ENCODE assay signal across 12 cellular contexts in the genomic region with DNA sequence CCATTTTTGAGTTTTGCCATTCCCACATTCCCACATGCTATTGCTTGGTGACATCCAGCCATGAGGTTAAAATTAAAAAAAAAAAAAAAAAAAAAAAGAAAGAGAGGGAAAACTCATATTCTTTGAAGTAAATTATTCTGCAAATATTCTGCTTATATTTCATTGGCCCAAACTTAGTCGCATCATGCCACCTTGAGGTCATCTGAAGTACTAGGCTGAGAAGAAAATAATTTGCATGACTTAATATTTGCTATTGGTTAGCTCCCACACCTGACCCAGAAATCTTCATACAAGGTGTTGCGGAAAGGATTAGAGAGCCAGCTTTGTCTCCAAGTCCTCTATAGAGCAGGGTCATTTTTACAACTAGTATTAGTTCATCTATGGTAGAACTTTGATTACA.
DNase-seq lines count a peak whose midpoint lies in the region; ATAC-seq, FAIRE-seq and TF ChIP-seq lines count a peak whose summit lies in the region.
"Had no signal": no experiment of that assay in that cellular context is flagged by ENCODE, and none has a peak within 500 bp of the region (broad histone marks: within the 10 kb centered on the region; RNA-seq: fewer than 3 reads in every experiment).

No MANE protein-coding gene starts in this region.

- H3K36me3 Mint-ChIP-seq in naive thymus-derived CD8-positive, alpha-beta T cell: no peaks in the 10 kb centered on the region

- DNase-seq in NCI-H1694 (lab: John Stamatoyannopoulos, UW) (peak; percentile 2), astrocyte of the spinal cord (ENCODE audit: low read depth, low spot score) (no peak)
- no peak for DNase-seq in naive thymus-derived CD8-positive, alpha-beta T cell
- no peak for DNase-seq in activated CD4-positive, alpha-beta T cell treated with anti-CD3 and anti-CD28 coated beads, Interleukin-2, amount 50 U/mL, for 48 hours
- DNase-seq: DMS153, left cardiac atrium had no signal

- peak; percentile 5 for TF ChIP-seq CTCF in astrocyte of the spinal cord (IDR thresholded peaks at IDR 0.05; ENCODE audit: low read depth, low read length)

- H3K4me3 Mint-ChIP-seq in naive thymus-derived CD8-positive, alpha-beta T cell: no peak overlapping the region
- H3K4me3 Mint-ChIP-seq: activated T-helper 17 cell treated with anti-CD3 and anti-CD28 coated beads, Interleukin-2, amount 50 U/mL, for 72 hours had no signal

- peak; percentile 68 for ATAC-seq in GM19372 (IDR thresholded peaks at IDR 0.05; ENCODE audit: low read depth, unreplicated experiment)
- ATAC-seq in naive thymus-derived CD8-positive, alpha-beta T cell: no peak
- no peak for ATAC-seq in HG03457 (IDR thresholded peaks at IDR 0.05; ENCODE audit: unreplicated experiment)
- ATAC-seq in GM19035 (IDR thresholded peaks at IDR 0.05; ENCODE audit: unreplicated experiment): no peak
- ATAC-seq: activated T-helper 17 cell treated with anti-CD3 and anti-CD28 coated beads, Interleukin-2, amount 50 U/mL, for 72 hours; left cardiac atrium had no signal

- no peaks in the 10 kb centered on the region for H3K27me3 Mint-ChIP-seq in naive thymus-derived CD8-positive, alpha-beta T cell
- H3K27me3 Mint-ChIP-seq: activated T-helper 17 cell treated with anti-CD3 and anti-CD28 coated beads, Interleukin-2, amount 50 U/mL, for 72 hours had no signal

- H3K4me3 ChIP-seq in astrocyte of the spinal cord (ENCODE audit: low read depth, low read length): no peak overlapping the region
- H3K4me3 ChIP-seq: SK-N-MC had no signal

- no peaks in the 10 kb centered on the region for H3K4me1 Mint-ChIP-seq in naive thymus-derived CD8-positive, alpha-beta T cell
- H3K4me1 Mint-ChIP-seq: activated T-helper 17 cell treated with anti-CD3 and anti-CD28 coated beads, Interleukin-2, amount 50 U/mL, for 72 hours had no signal

- POLR2A ChIA-PET in naive thymus-derived CD8-positive, alpha-beta T cell (lab: Charles Lee): no interaction called here

- H3K9me3 Mint-ChIP-seq in naive thymus-derived CD8-positive, alpha-beta T cell: no peaks in the 10 kb centered on the region
- H3K9me3 Mint-ChIP-seq: activated T-helper 17 cell treated with anti-CD3 and anti-CD28 coated beads, Interleukin-2, amount 50 U/mL, for 72 hours had no signal

- in situ Hi-C loops in astrocyte of the spinal cord (cut with HindIII; ENCODE audit: low sequenced_read_pairs): no loop called here

- no peak overlapping the region for H3K27ac Mint-ChIP-seq in naive thymus-derived CD8-positive, alpha-beta T cell
- H3K27ac Mint-ChIP-seq: activated T-helper 17 cell treated with anti-CD3 and anti-CD28 coated beads, Interleukin-2, amount 50 U/mL, for 72 hours had no signal

- FAIRE-seq in A204.1 (lab: Jason Lieb, UNC): peak; percentile 29
